ENCODE assay signal across 8 cellular contexts in the genomic region with DNA sequence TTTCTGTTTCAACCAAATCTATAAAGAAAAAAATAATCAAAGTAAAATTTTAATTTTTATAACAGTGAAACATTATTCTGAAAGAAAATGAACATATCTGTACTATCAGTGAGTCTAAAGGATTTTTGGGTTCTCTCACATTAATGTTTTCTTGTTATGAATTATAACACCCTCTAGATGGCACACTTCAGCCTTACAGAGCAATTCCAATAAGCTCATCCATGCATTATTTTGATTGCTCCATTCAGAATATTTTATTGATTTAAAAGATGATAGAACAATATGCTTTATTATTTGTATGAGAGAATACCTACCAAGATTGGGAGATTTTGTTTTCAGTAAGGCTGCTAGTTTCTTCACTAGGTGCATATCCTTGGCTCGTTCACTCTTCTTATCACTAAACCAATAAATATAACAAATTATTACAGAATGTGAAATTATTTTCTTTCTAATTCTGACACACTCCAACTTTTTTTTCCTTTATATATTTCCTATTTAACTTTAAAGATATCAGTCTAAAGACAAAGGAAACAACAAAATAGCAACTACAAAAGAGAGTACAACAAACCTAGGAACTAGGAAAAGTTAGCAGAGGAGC.
DNase-seq lines count a peak whose midpoint lies in the region; ATAC-seq and FAIRE-seq lines count a peak whose summit lies in the region.

No MANE protein-coding gene starts in this region.

- FAIRE-seq in G401.6 (lab: Jason Lieb, UNC), result peak; percentile 94

- H3K9me3 ChIP-seq in Karpas-422 (ENCODE audit: low read length) (no peaks in the 10 kb centered on the region), SK-N-MC (ENCODE audit: low read depth, low read length) (no peaks in the 10 kb centered on the region)

- H3K9me3 Mint-ChIP-seq in activated naive CD4-positive, alpha-beta T cell treated with anti-CD3 and anti-CD28 coated beads, Interleukin-2, amount 50 U/mL, for 72 hours, result no peaks in the 10 kb centered on the region

- H3K79me2 ChIP-seq in Karpas-422 (ENCODE audit: low read length), result 0 out of 2 replicates have a peak, but pooled peaks cover 6% of the 10 kb centered on the region

- H3K36me3 ChIP-seq in Karpas-422 (ENCODE audit: insufficient read depth, low read length) (peaks cover 45% of the 10 kb centered on the region), SK-N-MC (ENCODE audit: insufficient read depth, low read length) (peaks cover 44% of the 10 kb centered on the region)

- no peak overlapping the region for H3K27ac ChIP-seq in Karpas-422 (ENCODE audit: low read length)
- no peak overlapping the region for H3K27ac ChIP-seq in SK-N-MC

- H4K20me1 ChIP-seq in Karpas-422 (ENCODE audit: insufficient read depth, low read depth, low read length), result no peaks in the 10 kb centered on the region

- no peak for ATAC-seq in activated naive CD4-positive, alpha-beta T cell treated with anti-CD3 and anti-CD28 coated beads, Interleukin-2, amount 50 U/mL, for 72 hours
- ATAC-seq in GM21717 (IDR thresholded peaks at IDR 0.05; ENCODE audit: unreplicated experiment) (no peak), GM21381 (IDR thresholded peaks at IDR 0.05; ENCODE audit: unreplicated experiment) (no peak), GM21360 (IDR thresholded peaks at IDR 0.05; ENCODE audit: unreplicated experiment) (no peak)

- H2AFZ ChIP-seq in Karpas-422 (ENCODE audit: low read length), result no peak overlapping the region

- no peaks in the 10 kb centered on the region for H3K9me2 ChIP-seq in Karpas-422 (replicated peaks; ENCODE audit: insufficient read depth, low read length)

- peaks cover 6 to 7% of the 10 kb centered on the region in 2 donors for H3K36me3 Mint-ChIP-seq in activated naive CD4-positive, alpha-beta T cell treated with anti-CD3 and anti-CD28 coated beads, Interleukin-2, amount 50 U/mL, for 72 hours

- H3K9ac ChIP-seq in Karpas-422 (ENCODE audit: low read length) (no peak overlapping the region), SK-N-MC (ENCODE audit: insufficient read length) (no peak overlapping the region)

- H3K27me3 ChIP-seq in Karpas-422 (ENCODE audit: low read length), result no peaks in the 10 kb centered on the region

- H3K4me1 ChIP-seq in Karpas-422 (ENCODE audit: low read length), result no peaks in the 10 kb centered on the region

- no peak overlapping the region for H3K4me3 ChIP-seq in Karpas-422 (ENCODE audit: low read length)
- no peak overlapping the region for H3K4me3 ChIP-seq in SK-N-MC

- H3K4me2 ChIP-seq in Karpas-422 (ENCODE audit: low read depth, low read length, poor library complexity, severe bottlenecking), result no peak overlapping the region

- H3K27ac Mint-ChIP-seq in activated naive CD4-positive, alpha-beta T cell treated with anti-CD3 and anti-CD28 coated beads, Interleukin-2, amount 50 U/mL, for 72 hours, result peak overlapping the region in 1 of 2 donors; percentile 33

- DNase-seq in Karpas-422, result peak; percentile 67
- DNase-seq in SK-N-MC (ENCODE audit: low read depth, low spot score), result peak; percentile 5
- DNase-seq in germinal center (ENCODE audit: low spot score), result peak; percentile 24
- no peak for DNase-seq in activated naive CD4-positive, alpha-beta T cell treated with anti-CD3 and anti-CD28 coated beads, Interleukin-2, amount 50 U/mL, for 72 hours (ENCODE audit: low spot score in 2 of 2)

Comparison
In these comparisons a context has a peak if more than half of its experiments do, and no peak if none do; other contexts are left out.
1. DNase-seq: peak in Karpas-422 (single experiment), SK-N-MC (single experiment) and germinal center (single experiment); none in activated naive CD4-positive, alpha-beta T cell treated with anti-CD3 and anti-CD28 coated beads, Interleukin-2, amount 50 U/mL, for 72 hours (0 of 2).